In genomic region chr11:5203366-5203765, GRCh38 we compare ENCODE assay signal across 15 cellular contexts. TPM values are rescaled to one million over a fixed set of nuclear protein-coding genes. Genes with fewer than 3 reads are reported as not detected.
DNase-seq lines count a peak whose midpoint lies in the region; ATAC-seq and TF ChIP-seq lines count a peak whose summit lies in the region.
"Had no signal": no experiment of that assay in that cellular context is flagged by ENCODE, and none has a peak within 500 bp of the region (broad histone marks: within the 10 kb centered on the region; RNA-seq: fewer than 3 reads in every experiment).

No MANE protein-coding gene starts in this region.

- peaks cover 17% of the 10 kb centered on the region for H3K27me3 Mint-ChIP-seq in T-helper 17 cell

- peak; percentile 8 for DNase-seq in EL
- peak; percentile 55 for DNase-seq in HCEC 1CT
- peak; percentile 10 for DNase-seq in amniotic epithelial cell (ENCODE audit: low read depth)
- DNase-seq in iris pigment epithelial cell (ENCODE audit: low read depth), result peak; percentile 62
- no peak for DNase-seq in T-helper 17 cell
- no peak for DNase-seq in lower leg skin (ENCODE audit: low spot score in 2 of 2)
- no peak for DNase-seq in stimulated activated naive CD8-positive, alpha-beta T cell treated with anti-CD3 and anti-CD28 coated beads, Interleukin-15, Interleukin-2, amounts not matched to agents 100 U/mL and 50 U/mL, for 24 hours
- no peak for DNase-seq in cardiac septum (ENCODE audit: low spot score)
- DNase-seq: ACHN; BE2C; CD4-positive, alpha-beta memory T cell; DND-41; H7; KBM-7 had no signal

- H3K4me3 ChIP-seq in lower leg skin (ENCODE audit: low read depth, poor library complexity, severe bottlenecking), result no peak overlapping the region

- peaks cover 2% of the 10 kb centered on the region for H3K36me3 Mint-ChIP-seq in T-helper 17 cell (ENCODE audit: low read depth)
- H3K36me3 Mint-ChIP-seq: CD4-positive, alpha-beta memory T cell had no signal

- no peak overlapping the region for H3K4me3 Mint-ChIP-seq in T-helper 17 cell
- H3K4me3 Mint-ChIP-seq: CD4-positive, alpha-beta memory T cell had no signal

- WGBS in lower leg skin, 2 donors, result 69 to 70% methylated on average over 2 of the region's 2 CpGs

- no peaks in the 10 kb centered on the region for H3K9me3 ChIP-seq in T-helper 17 cell (ENCODE audit: control insufficient read depth, low read length, poor library complexity, severe bottlenecking)
- H3K9me3 ChIP-seq: BE2C had no signal

- TF ChIP-seq CTCF in lower leg skin (IDR thresholded peaks at IDR 0.05), result no peak

- no peak overlapping the region for H3K27ac Mint-ChIP-seq in T-helper 17 cell
- H3K27ac Mint-ChIP-seq: CD4-positive, alpha-beta memory T cell had no signal

- TF ChIP-seq POLR2A in lower leg skin (IDR thresholded peaks at IDR 0.05), result no peak

- H3K4me1 Mint-ChIP-seq in T-helper 17 cell, result no peaks in the 10 kb centered on the region
- H3K4me1 Mint-ChIP-seq: CD4-positive, alpha-beta memory T cell had no signal

- intact Hi-C loops in lower leg skin (cut with DNase I; ENCODE audit: low total_unique reads), result no loop called here
- intact Hi-C loops in cardiac septum (cut with DNase I), result no loop called here

- no peak for ATAC-seq in T-helper 17 cell
- no peak for ATAC-seq in stimulated activated naive CD8-positive, alpha-beta T cell treated with anti-CD3 and anti-CD28 coated beads, Interleukin-15, Interleukin-2, amounts not matched to agents 100 U/mL and 50 U/mL, for 24 hours

RNA-seq across cellular contexts. Expression of gene OR51V1, which starts 2.9 kb away (rescaled TPM):
- not detected for total RNA-seq in T-helper 17 cell
- total RNA-seq in lower leg skin, result not detected
- not detected for total RNA-seq in cardiac septum
- total RNA-seq: A172; CD4-positive, alpha-beta memory T cell; H7 had no signal

RNA-seq across cellular contexts. Expression of gene HBB, which starts 23.5 kb away (rescaled TPM):
- total RNA-seq in T-helper 17 cell (1 to 10 TPM in 1 of 2 donors, not detected in 1; 1.3 TPM), lower leg skin (10 to 100 TPM in 2 of 4 donors, 1 to 10 TPM in 1, under 1 TPM in 1; 0.56 to 65.8 (median 13.1) TPM), cardiac septum (1,223 TPM)
- total RNA-seq: A172, H7 had no signal

RNA-seq across cellular contexts. Expression of gene HBD, which starts 30.9 kb away (rescaled TPM):
- total RNA-seq in T-helper 17 cell (1 to 10 TPM in 1 of 2 donors, not detected in 1; 1.0 TPM), lower leg skin (not detected), cardiac septum (4.4 TPM)
- total RNA-seq: A172; CD4-positive, alpha-beta memory T cell; H7 had no signal

RNA-seq across cellular contexts. Expression of gene HBG1, which starts 46.3 kb away (rescaled TPM):
- total RNA-seq in T-helper 17 cell (not detected), lower leg skin (not detected), cardiac septum (not detected)
- total RNA-seq: A172; CD4-positive, alpha-beta memory T cell; H7 had no signal

RNA-seq across cellular contexts. Expression of gene OR52A1, which starts 48.8 kb away (rescaled TPM):
- not detected for total RNA-seq in T-helper 17 cell
- not detected for total RNA-seq in lower leg skin
- total RNA-seq in cardiac septum, result not detected
- total RNA-seq: A172; CD4-positive, alpha-beta memory T cell had no signal

Comparison
In these comparisons a context has a peak if more than half of its experiments do, and no peak if none do; other contexts are left out.
1. DNase-seq: peak in EL (single experiment), HCEC 1CT (single experiment), amniotic epithelial cell (single experiment) and iris pigment epithelial cell (single experiment); none in T-helper 17 cell (0 of 3), lower leg skin (0 of 2), stimulated activated naive CD8-positive, alpha-beta T cell treated with anti-CD3 and anti-CD28 coated beads, Interleukin-15, Interleukin-2, amounts not matched to agents 100 U/mL and 50 U/mL, for 24 hours (single experiment) and cardiac septum (single experiment).